Comparison of ENCODE assay signal across 8 cellular contexts in the genomic region with DNA sequence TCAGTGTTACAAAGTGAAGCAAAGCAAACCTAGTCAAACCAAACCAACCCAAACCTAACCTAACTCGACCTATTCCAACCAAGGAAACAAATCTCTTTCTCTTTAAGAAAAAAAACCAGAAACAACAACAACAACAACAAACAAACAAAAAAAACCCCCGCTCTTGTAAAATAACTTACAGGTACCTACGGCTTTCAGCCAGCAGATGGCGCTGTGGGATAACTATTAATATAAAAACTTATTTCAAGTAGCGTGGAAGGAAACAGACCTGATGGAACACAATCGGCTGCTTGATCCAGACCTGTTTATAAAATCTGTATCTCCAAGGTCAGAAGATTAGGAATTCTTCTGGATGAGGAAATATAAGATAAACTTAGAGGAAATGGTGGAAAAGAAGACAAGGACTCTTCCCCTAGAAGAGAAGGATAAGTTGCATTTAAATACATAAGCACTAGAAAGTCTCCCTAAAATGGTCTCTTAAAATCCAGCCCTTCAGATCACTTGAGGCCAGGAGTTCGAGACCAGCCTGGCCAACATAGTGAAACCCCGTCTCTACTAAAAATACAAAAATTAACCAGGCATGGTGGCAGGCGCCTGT. TPM values are rescaled to one million over a fixed set of nuclear protein-coding genes. Genes with fewer than 3 reads are reported as not detected.
DNase-seq lines count a peak whose midpoint lies in the region; ATAC-seq and TF ChIP-seq lines count a peak whose summit lies in the region.

No MANE protein-coding gene starts in this region.

- H3K4me1 ChIP-seq in spleen = no peaks in the 10 kb centered on the region

- no peak for TF ChIP-seq POLR2A in spleen (IDR thresholded peaks at IDR 0.05)

- H3K4me3 ChIP-seq in spleen = no peak overlapping the region

- H3K27me3 ChIP-seq in spleen (replicated peaks in 1 of 7) = no peaks in the 10 kb centered on the region

- no peaks in the 10 kb centered on the region for H3K36me3 ChIP-seq in spleen

- intact Hi-C loops in spleen (cut with DNase I; ENCODE audit: low total_unique reads) = loop anchor here (5.0 kb wide), 1 partner anchor 941 kb away; no protein-coding TSS in a partner anchor

- no peak overlapping the region for H3K27ac ChIP-seq in spleen

- DNase-seq in GM04504 (ENCODE audit: low read depth) (peak; percentile 21), NCI-H1092 (lab: John Stamatoyannopoulos, UW) (peak; percentile 41), T-helper 22 cell (ENCODE audit: low read depth) (peak; percentile 20), astrocyte of the hippocampus (ENCODE audit: low read depth, low spot score) (peak; percentile 64), hippocampal formation (lab: John Stamatoyannopoulos, UW) (peak; percentile 11 to 61), spleen (peak; percentile 89)

- WGBS in spleen, 5 donors = 21 to 26% (median 23%) methylated on average over 9 of the region's 9 CpGs

- no peaks in the 10 kb centered on the region for H3K9me3 ChIP-seq in spleen

- ATAC-seq in GM19455 (IDR thresholded peaks at IDR 0.05; ENCODE audit: unreplicated experiment) (no peak), GM21526 (IDR thresholded peaks at IDR 0.05; ENCODE audit: low FRiP score, unreplicated experiment) (no peak)

- TF ChIP-seq CTCF in spleen (IDR thresholded peaks at IDR 0.05 in 8 of 11, conservative IDR thresholded peaks at IDR 0.05 in 3 of 11) = peak; percentile 44 to 87 (median 67)

RNA-seq across cellular contexts. Expression of a gene that starts 34.4 kb away (rescaled TPM):
- 10 to 100 TPM in 3 of 7 donors, 1 to 10 TPM in 4; 4.4 to 10.6 (median 8.3) TPM for total RNA-seq in spleen
- under 1 TPM; 0.24 to 0.48 (median 0.24) TPM for polyA plus RNA-seq in spleen

RNA-seq across cellular contexts. Expression of a gene that starts 36.6 kb away (rescaled TPM):
- 1 to 10 TPM; 1.5 to 3.7 (median 1.8) TPM for total RNA-seq in spleen
- 1 to 10 TPM; 1.1 to 1.7 (median 1.5) TPM for polyA plus RNA-seq in spleen

Comparison
In these comparisons a context has a peak if more than half of its experiments do, and no peak if none do; other contexts are left out.
1. DNase-seq: peak in every context shown above with its lines; median percentile 89 in spleen; 64 in astrocyte of the hippocampus; 41 in NCI-H1092; 36 in hippocampal formation; 21 in GM04504; 20 in T-helper 22 cell.